9 cellular contexts compared by ENCODE assay signal in genomic region chr9:129989740-129990139, GRCh38. TPM values are rescaled to one million over a fixed set of nuclear protein-coding genes. Genes with fewer than 3 reads are reported as not detected.
DNase-seq lines count a peak whose midpoint lies in the region; ATAC-seq and TF ChIP-seq lines count a peak whose summit lies in the region.
"Had no signal": no experiment of that assay in that cellular context is flagged by ENCODE, and none has a peak within 500 bp of the region (broad histone marks: within the 10 kb centered on the region; RNA-seq: fewer than 3 reads in every experiment).

No MANE protein-coding gene starts in this region.

- H3K27ac ChIP-seq in OCI-LY3 (ENCODE audit: low read length) (peak overlapping the region; percentile 94), breast epithelium (peak overlapping the region; percentile 21 to 39), osteoblast (ENCODE audit: low read depth, low read length) (no peak overlapping the region)

- DNase-seq in GM04503 (ENCODE audit: low read depth), result peak; percentile 38
- DNase-seq in breast epithelium (ENCODE audit: low spot score in 2 of 2), result no peak
- DNase-seq in osteoblast (ENCODE audit: insufficient read length, low spot score, missing footprints), result no peak
- DNase-seq in NCI-H2081 treated with DMSO at 0.1 percent for 48 hours (lab: John Stamatoyannopoulos, UW), result no peak
- DNase-seq in hepatic stellate cell (ENCODE audit: low spot score), result no peak

- peaks cover 93% of the 10 kb centered on the region for H3K4me1 ChIP-seq in OCI-LY3 (ENCODE audit: low read length)
- H3K4me1 ChIP-seq in breast epithelium, result peaks cover 0 to 7% of the 10 kb centered on the region in 2 donors
- peaks cover 21% of the 10 kb centered on the region for H3K4me1 ChIP-seq in osteoblast (ENCODE audit: insufficient read depth, low read length)

- intact Hi-C loops in breast epithelium (cut with DNase I; ENCODE audit: low total_unique reads), result no loop called here

- ATAC-seq in HG02798 (IDR thresholded peaks at IDR 0.05; ENCODE audit: poor library complexity, unreplicated experiment) (no peak), HG03432 (IDR thresholded peaks at IDR 0.05; ENCODE audit: unreplicated experiment) (no peak)

- H3K36me3 ChIP-seq in OCI-LY3 (replicated peaks; ENCODE audit: low read depth, low read length), result peaks cover 32% of the 10 kb centered on the region
- no peaks in the 10 kb centered on the region for H3K36me3 ChIP-seq in breast epithelium
- H3K36me3 ChIP-seq in osteoblast (ENCODE audit: insufficient read depth, low read length), result no peaks in the 10 kb centered on the region

- peak overlapping the region; percentile 67 for H3K9ac ChIP-seq in OCI-LY3 (ENCODE audit: low read length)

- no peak for TF ChIP-seq POLR2A in breast epithelium (IDR thresholded peaks at IDR 0.05)

- peaks cover 100% of the 10 kb centered on the region for H3K79me2 ChIP-seq in OCI-LY3 (ENCODE audit: low read length)
- peaks cover 17% of the 10 kb centered on the region for H3K79me2 ChIP-seq in osteoblast (ENCODE audit: insufficient read depth, low read length)

- H4K20me1 ChIP-seq in OCI-LY3 (ENCODE audit: insufficient read depth, low read length), result peaks cover 41% of the 10 kb centered on the region
- H4K20me1 ChIP-seq in osteoblast (ENCODE audit: insufficient read depth, low read length), result no peaks in the 10 kb centered on the region

- no peaks in the 10 kb centered on the region for H3K9me3 ChIP-seq in OCI-LY3 (ENCODE audit: insufficient read depth, low read length)
- no peaks in the 10 kb centered on the region for H3K9me3 ChIP-seq in breast epithelium
- no peaks in the 10 kb centered on the region for H3K9me3 ChIP-seq in osteoblast (ENCODE audit: low read depth, low read length)
- H3K9me3 ChIP-seq: tibial artery had no signal

- TF ChIP-seq CTCF in OCI-LY3 (IDR thresholded peaks at IDR 0.05; ENCODE audit: low read depth, low read length), result no peak
- TF ChIP-seq CTCF in breast epithelium (IDR thresholded peaks at IDR 0.05), result no peak
- no peak for TF ChIP-seq CTCF in osteoblast (IDR thresholded peaks at IDR 0.05; ENCODE audit: extremely low read depth, low read depth, low read length)

- H3K4me3 ChIP-seq in OCI-LY3 (ENCODE audit: low read length) (peak overlapping the region; percentile 60), breast epithelium (no peak overlapping the region), osteoblast (ENCODE audit: insufficient read depth, low read length) (no peak overlapping the region)
- H3K4me3 ChIP-seq: tibial artery had no signal

- peak overlapping the region; percentile 86 for H3K4me2 ChIP-seq in OCI-LY3 (ENCODE audit: low read length)
- H3K4me2 ChIP-seq in osteoblast (ENCODE audit: insufficient read depth, low read length), result peak overlapping the region; percentile 27

- H2AFZ ChIP-seq in OCI-LY3 (ENCODE audit: low read depth, low read length) (no peak overlapping the region), osteoblast (ENCODE audit: low read length) (no peak overlapping the region)

- no peaks in the 10 kb centered on the region for H3K27me3 ChIP-seq in OCI-LY3 (ENCODE audit: low read depth, low read length)
- H3K27me3 ChIP-seq in breast epithelium, result no peaks in the 10 kb centered on the region
- no peaks in the 10 kb centered on the region for H3K27me3 ChIP-seq in osteoblast (ENCODE audit: insufficient read depth, low read length)
- H3K27me3 ChIP-seq: tibial artery had no signal

RNA-seq across cellular contexts. Expression of gene FNBP1, which starts 53.2 kb away (rescaled TPM):
- total RNA-seq in breast epithelium, result 10 to 100 TPM; 31.3 to 49.8 (median 41.9) TPM
- total RNA-seq in osteoblast, result 31.8 and 35.9 TPM in 2 replicates
